ENCODE assay signal across 26 cellular contexts in genomic region chr18:77220726-77221125, GRCh38. TPM values are rescaled to one million over a fixed set of nuclear protein-coding genes. Genes with fewer than 3 reads are reported as not detected.
"Had no signal": no experiment of that assay in that cellular context is flagged by ENCODE, and none has a peak within 500 bp of the region (broad histone marks: within the 10 kb centered on the region; RNA-seq: fewer than 3 reads in every experiment).

No MANE protein-coding gene starts in this region.

- H3K36me3 Mint-ChIP-seq: activated CD4-positive, alpha-beta memory T cell treated with anti-CD3 and anti-CD28 coated beads for 36 hours; activated naive CD4-positive, alpha-beta T cell treated with anti-CD3 and anti-CD28 coated beads, Interleukin-2, amount 50 U/mL, for 72 hours; brain had no signal

- H3K4me3 Mint-ChIP-seq: activated CD4-positive, alpha-beta memory T cell treated with anti-CD3 and anti-CD28 coated beads for 36 hours; activated naive CD8-positive, alpha-beta T cell treated with anti-CD3 and anti-CD28 coated beads, Interleukin-2, amount 50 U/mL, for 24 hours; activated T-cell treated with anti-CD3 and anti-CD28 coated beads, Interleukin-2, amount 50 U/mL, for 4 hours; brain; IgD-negative memory B cell; T-helper 1 cell treated with Interleukin-12 subunit alpha and Interleukin-12 subunit beta and Interleukin-4 antibody, amounts not matched to agents 30 μg/mL and 1 μg/mL, for 36 hours had no signal

- ATAC-seq: activated naive CD4-positive, alpha-beta T cell treated with anti-CD3 and anti-CD28 coated beads, Interleukin-2, amount 50 U/mL, for 72 hours; activated naive CD8-positive, alpha-beta T cell treated with anti-CD3 and anti-CD28 coated beads, Interleukin-2, amount 50 U/mL, for 24 hours; activated T-cell treated with anti-CD3 and anti-CD28 coated beads, Interleukin-2, amount 50 U/mL, for 4 hours had no signal

- DNase-seq: activated CD4-positive, alpha-beta memory T cell treated with anti-CD3 and anti-CD28 coated beads for 36 hours; activated CD4-positive, alpha-beta T cell treated with anti-CD3 and anti-CD28 coated beads for 48 hours; activated CD4-positive, CD25-positive, alpha-beta regulatory T cell treated with anti-CD3 and anti-CD28 coated beads, Interleukin-2, amount 50 U/mL, for 72 hours; activated CD8-positive, alpha-beta memory T cell treated with anti-CD3 and anti-CD28 coated beads for 24 hours; activated effector memory CD4-positive, alpha-beta T cell treated with anti-CD3 and anti-CD28 coated beads, Interleukin-2, amount 50 U/mL, for 16 hours; activated naive CD4-positive, alpha-beta T cell treated with Interleukin-2 at 50 U/mL for 16 hours; activated naive CD8-positive, alpha-beta T cell treated with anti-CD3 and anti-CD28 coated beads, Interleukin-2, amount 50 U/mL, for 24 hours; activated T-cell treated with anti-CD3 and anti-CD28 coated beads, Interleukin-2, amount 50 U/mL, for 4 hours; amniotic stem cell; KG1; NCI-H1092; NCI-H1417; NCI-H1930; NCI-H2107; NCI-H345; NCI-H524 treated with DMSO at 0.1 percent for 48 hours; NCI-H82; SHP77 treated with DMSO at 0.1 percent for 48 hours had no signal

- H3K4me1 Mint-ChIP-seq: brain, IgD-negative memory B cell had no signal

- H3K9me3 Mint-ChIP-seq: activated CD4-positive, alpha-beta memory T cell treated with anti-CD3 and anti-CD28 coated beads for 36 hours; activated naive CD8-positive, alpha-beta T cell treated with anti-CD3 and anti-CD28 coated beads, Interleukin-2, amount 50 U/mL, for 24 hours; activated T-cell treated with anti-CD3 and anti-CD28 coated beads, Interleukin-2, amount 50 U/mL, for 4 hours; brain; T-helper 1 cell treated with Interleukin-12 subunit alpha and Interleukin-12 subunit beta and Interleukin-4 antibody, amounts not matched to agents 30 μg/mL and 1 μg/mL, for 36 hours had no signal

- H3K27ac Mint-ChIP-seq: activated CD4-positive, alpha-beta memory T cell treated with anti-CD3 and anti-CD28 coated beads for 36 hours; activated naive CD4-positive, alpha-beta T cell treated with anti-CD3 and anti-CD28 coated beads, Interleukin-2, amount 50 U/mL, for 72 hours; activated naive CD8-positive, alpha-beta T cell treated with anti-CD3 and anti-CD28 coated beads, Interleukin-2, amount 50 U/mL, for 24 hours; brain; IgD-negative memory B cell; T-helper 1 cell treated with Interleukin-12 subunit alpha and Interleukin-12 subunit beta and Interleukin-4 antibody, amounts not matched to agents 30 μg/mL and 1 μg/mL, for 36 hours had no signal

RNA-seq across cellular contexts. Expression of gene GALR1, which starts 28.9 kb away (rescaled TPM):
- total RNA-seq: activated CD4-positive, alpha-beta memory T cell treated with anti-CD3 and anti-CD28 coated beads for 36 hours; activated naive CD4-positive, alpha-beta T cell treated with anti-CD3 and anti-CD28 coated beads, Interleukin-2, amount 50 U/mL, for 72 hours; activated T-cell treated with anti-CD3 and anti-CD28 coated beads, Interleukin-2, amount 50 U/mL, for 4 hours; astrocyte; LHCN-M2; MCF 10A; SK-MEL-5 had no signal
- polyA plus RNA-seq: IgD-negative memory B cell had no signal
